Comparison of ENCODE assay signal across 18 cellular contexts in the genomic region with DNA sequence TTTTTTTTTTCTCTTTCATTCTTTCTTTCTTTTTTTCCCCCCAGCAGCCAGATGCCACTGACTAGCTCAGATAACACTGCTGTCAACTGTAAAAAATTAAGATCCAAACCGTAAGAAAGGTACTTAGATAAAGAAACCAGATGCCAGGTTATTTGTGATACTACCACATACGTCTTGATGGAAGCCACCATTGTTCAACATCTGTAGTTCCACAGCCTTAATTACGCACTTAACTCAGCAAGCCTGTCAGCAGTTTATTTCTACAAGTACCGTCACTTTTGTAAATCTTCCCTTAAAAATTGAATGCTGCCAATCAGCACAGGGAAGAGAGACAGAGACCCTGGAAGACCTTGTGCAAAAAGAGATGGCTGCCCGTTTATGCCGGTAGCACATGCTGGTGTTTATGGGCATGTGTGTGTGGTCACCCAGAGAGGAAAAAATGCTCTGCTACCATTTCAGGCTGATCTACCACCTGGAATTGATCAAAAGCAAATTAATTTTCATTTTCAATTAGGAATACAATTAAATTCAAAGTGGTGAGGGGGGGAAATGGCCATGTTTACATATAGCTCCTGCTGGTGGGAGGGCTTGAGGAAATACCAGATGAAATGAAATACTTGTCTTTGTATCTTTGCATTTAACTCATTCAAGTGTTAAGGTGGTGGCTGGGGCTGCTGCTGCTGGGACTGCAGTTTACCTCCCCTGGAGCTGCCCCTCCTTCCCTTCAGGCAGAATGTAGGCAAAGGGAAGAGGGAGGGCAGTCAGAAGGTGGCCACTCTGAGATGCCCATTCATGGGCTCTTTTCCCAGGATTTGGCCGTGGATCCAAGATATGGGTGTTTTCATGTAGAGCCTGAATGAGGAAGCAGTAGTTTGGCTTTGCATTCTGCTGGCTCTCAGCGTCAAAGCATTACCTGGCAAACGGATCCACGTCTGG.
DNase-seq lines count a peak whose midpoint lies in the region; ATAC-seq and TF ChIP-seq lines count a peak whose summit lies in the region.
"Had no signal": no experiment of that assay in that cellular context is flagged by ENCODE, and none has a peak within 500 bp of the region (broad histone marks: within the 10 kb centered on the region; RNA-seq: fewer than 3 reads in every experiment).

No MANE protein-coding gene starts in this region.

- no peaks in the 10 kb centered on the region for H3K9me3 Mint-ChIP-seq in CD8-positive, alpha-beta T cell
- H3K9me3 Mint-ChIP-seq: activated B cell treated with CpG ODN at 0.5 μM for 24 hours, IgD-negative memory B cell, T-cell had no signal

- no peak overlapping the region for H3K27ac ChIP-seq in esophagus squamous epithelium
- no peak overlapping the region for H3K27ac ChIP-seq in CD8-positive, alpha-beta T cell (ENCODE audit: low read depth, low read length)
- H3K27ac ChIP-seq: thoracic aorta had no signal

- no peaks in the 10 kb centered on the region for H3K4me1 ChIP-seq in NT2/D1 (ENCODE audit: insufficient read depth, insufficient read length)
- no peaks in the 10 kb centered on the region for H3K4me1 ChIP-seq in esophagus squamous epithelium
- H3K4me1 ChIP-seq in CD8-positive, alpha-beta T cell (ENCODE audit: insufficient read depth, low read length): no peaks in the 10 kb centered on the region

- H3K27me3 ChIP-seq in NT2/D1 (ENCODE audit: insufficient read depth, insufficient read length): no peaks in the 10 kb centered on the region
- no peaks in the 10 kb centered on the region for H3K27me3 ChIP-seq in esophagus squamous epithelium
- H3K27me3 ChIP-seq in CD8-positive, alpha-beta T cell (ENCODE audit: insufficient read depth, low read length): no peaks in the 10 kb centered on the region

- POLR2A ChIA-PET in CD8-positive, alpha-beta T cell (lab: Charles Lee): no interaction called here

- H3K4me1 Mint-ChIP-seq in CD8-positive, alpha-beta T cell (ENCODE audit: low read depth): peaks cover 1% of the 10 kb centered on the region
- H3K4me1 Mint-ChIP-seq: activated B cell treated with CpG ODN at 0.5 μM for 24 hours, B cell, IgD-negative memory B cell had no signal

- H3K36me3 ChIP-seq in NT2/D1 (ENCODE audit: insufficient read depth, insufficient read length, low read length): no peaks in the 10 kb centered on the region
- H3K36me3 ChIP-seq in esophagus squamous epithelium: no peaks in the 10 kb centered on the region
- H3K36me3 ChIP-seq in CD8-positive, alpha-beta T cell (ENCODE audit: insufficient read depth, low read length): no peaks in the 10 kb centered on the region
- H3K36me3 ChIP-seq: thoracic aorta had no signal

- H3K4me3 Mint-ChIP-seq in CD8-positive, alpha-beta T cell: no peak overlapping the region
- H3K4me3 Mint-ChIP-seq: activated B cell treated with CpG ODN at 0.5 μM for 24 hours, B cell, T-cell had no signal

- no peak overlapping the region for H3K27ac Mint-ChIP-seq in CD8-positive, alpha-beta T cell
- H3K27ac Mint-ChIP-seq: activated B cell treated with CpG ODN at 0.5 μM for 24 hours, B cell, IgD-negative memory B cell, T-cell had no signal

- in situ Hi-C loops in KBM-7 (cut with MboI; ENCODE audit: low pct_unique_long_range_greater_than_20kb, low sequenced_read_pairs): no loop called here

- H3K4me3 ChIP-seq in NT2/D1 (ENCODE audit: insufficient read length, low read depth) (no peak overlapping the region), esophagus squamous epithelium (no peak overlapping the region)
- H3K4me3 ChIP-seq in CD8-positive, alpha-beta T cell (ENCODE audit: low read depth, low read length): no peak overlapping the region
- H3K4me3 ChIP-seq: thoracic aorta had no signal

- CTCF ChIA-PET in CD8-positive, alpha-beta T cell (lab: Charles Lee): no interaction called here

- DNase-seq in ELF-1 (ENCODE audit: low read depth, low spot score): peak; percentile 65
- DNase-seq in KBM-7: peak; percentile 62
- DNase-seq in NT2/D1 (ENCODE audit: low read depth, low spot score): peak; percentile 58
- DNase-seq in iPS-NIHi7 (ENCODE audit: extremely low spot score): peak; percentile 58
- no peak for DNase-seq in esophagus squamous epithelium (lab: John Stamatoyannopoulos, UW)
- DNase-seq in dermis blood vessel endothelial cell: no peak
- no peak for DNase-seq in CD8-positive, alpha-beta T cell
- DNase-seq: activated B cell treated with CpG ODN at 0.5 μM for 24 hours; anterior cingulate cortex; erythroblast; NCI-H1436; NCI-H82; stimulated activated CD4-positive, alpha-beta T cell treated with anti-CD3 and anti-CD28 coated beads, Interleukin-4, amount 100 ng/mL, for 24 hours; T-cell had no signal

- no peaks in the 10 kb centered on the region for H3K9me3 ChIP-seq in NT2/D1 (ENCODE audit: insufficient read depth, low read length)
- no peaks in the 10 kb centered on the region for H3K9me3 ChIP-seq in esophagus squamous epithelium
- no peaks in the 10 kb centered on the region for H3K9me3 ChIP-seq in CD8-positive, alpha-beta T cell (ENCODE audit: low read length)
- H3K9me3 ChIP-seq: thoracic aorta had no signal

- ATAC-seq in GM21576 (IDR thresholded peaks at IDR 0.05; ENCODE audit: unreplicated experiment): no peak
- ATAC-seq in CD8-positive, alpha-beta T cell: no peak
- ATAC-seq: T-cell had no signal

- H3K27me3 Mint-ChIP-seq in CD8-positive, alpha-beta T cell (ENCODE audit: low read depth): no peaks in the 10 kb centered on the region
- H3K27me3 Mint-ChIP-seq: activated B cell treated with CpG ODN at 0.5 μM for 24 hours, B cell, IgD-negative memory B cell, T-cell had no signal

- H3K36me3 Mint-ChIP-seq in CD8-positive, alpha-beta T cell: peaks cover 3% of the 10 kb centered on the region
- H3K36me3 Mint-ChIP-seq: IgD-negative memory B cell had no signal

- TF ChIP-seq CTCF in esophagus squamous epithelium (IDR thresholded peaks at IDR 0.05): no peak
- TF ChIP-seq CTCF in CD8-positive, alpha-beta T cell (IDR thresholded peaks at IDR 0.05): no peak

- WGBS in esophagus squamous epithelium, 2 donors: 79 to 81% methylated on average over 10 of the region's 10 CpGs

- H3K9ac ChIP-seq in NT2/D1 (ENCODE audit: insufficient read length, low read depth): no peak overlapping the region

- TF ChIP-seq POLR2A in esophagus squamous epithelium (IDR thresholded peaks at IDR 0.05): no peak

- intact Hi-C loops in esophagus squamous epithelium (cut with DNase I): no loop called here
- intact Hi-C loops in CD8-positive, alpha-beta T cell (cut with DNase I, micrococcal nuclease): no loop called here

Comparison
In these comparisons a context has a peak if more than half of its experiments do, and no peak if none do; other contexts are left out.
1. DNase-seq: peak in ELF-1 (single experiment), KBM-7 (single experiment), NT2/D1 (single experiment) and iPS-NIHi7 (single experiment); none in esophagus squamous epithelium (single experiment), dermis blood vessel endothelial cell (single experiment) and CD8-positive, alpha-beta T cell (0 of 7).